In the genomic region with DNA sequence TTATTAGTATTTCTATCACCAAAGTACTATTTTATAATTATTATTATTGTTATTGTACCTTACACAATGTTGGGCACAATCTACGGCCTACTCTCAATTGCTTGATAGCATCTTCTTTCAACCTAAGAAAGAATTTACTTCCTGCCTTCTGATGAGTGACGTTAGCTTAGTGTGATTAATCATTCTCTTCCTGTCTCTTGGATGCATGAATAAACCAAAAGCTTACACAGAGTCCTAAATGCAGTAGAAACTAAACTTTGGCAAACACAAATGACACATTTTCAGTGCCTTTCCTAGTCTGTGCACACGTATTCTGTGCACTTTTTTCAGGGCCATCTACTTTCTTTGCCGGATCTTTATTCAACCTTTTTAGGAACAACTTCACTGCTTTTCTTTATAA, we compare ENCODE assay signal across 9 cellular contexts. TPM values are rescaled to one million over a fixed set of nuclear protein-coding genes. Genes with fewer than 3 reads are reported as not detected.
DNase-seq lines count a peak whose midpoint lies in the region; ATAC-seq, FAIRE-seq and TF ChIP-seq lines count a peak whose summit lies in the region.
"Had no signal": no experiment of that assay in that cellular context is flagged by ENCODE, and none has a peak within 500 bp of the region (broad histone marks: within the 10 kb centered on the region; RNA-seq: fewer than 3 reads in every experiment).

No MANE protein-coding gene starts in this region.

- H3K4me3 ChIP-seq in keratinocyte (ENCODE audit: control insufficient read depth in 2 of 3, extremely low read depth in 1 of 3, insufficient read depth in 2 of 3, low read depth in 1 of 3, low read length in 3 of 3) (no peak overlapping the region), upper lobe of left lung (no peak overlapping the region)

- peaks cover 22% of the 10 kb centered on the region for H3K4me1 ChIP-seq in keratinocyte (ENCODE audit: control insufficient read depth, extremely low read depth, insufficient read depth, low read length)
- peaks cover 23 to 36% (median 30%) of the 10 kb centered on the region in 4 donors for H3K4me1 ChIP-seq in upper lobe of left lung

- no peak for DNase-seq in activated T-cell treated with anti-CD3 and anti-CD28 coated beads, Interleukin-2, amount 50 U/mL, for 4 hours
- DNase-seq in activated T-cell treated with anti-CD3 and anti-CD28 coated beads, Interleukin-2, amount 50 U/mL, for 48 hours, result no peak
- DNase-seq in amniotic stem cell (lab: John Stamatoyannopoulos, UW), result peak; percentile 65
- DNase-seq in keratinocyte (ENCODE audit: low read depth, low spot score), result no peak
- no peak for DNase-seq in upper lobe of left lung
- DNase-seq in SIG-M5 treated with dmso at 0.1 percent for 504 hours (lab: John Stamatoyannopoulos, UW; ENCODE audit: unreplicated experiment), result no peak
- DNase-seq: stimulated activated CD4-positive, alpha-beta T cell treated with anti-CD3 and anti-CD28 coated beads, Interleukin-4, amount 100 ng/mL, for 4 hours had no signal

- dilution Hi-C loops in keratinocyte (cut with MboI; ENCODE audit: extremely low pct_ligation_motif_present, low sequenced_read_pairs), result no loop called here

- peaks cover 23% of the 10 kb centered on the region for H3K79me2 ChIP-seq in keratinocyte (ENCODE audit: control insufficient read depth, insufficient read depth, low read length)

- peak overlapping the region; percentile 65 for H3K27ac ChIP-seq in keratinocyte (ENCODE audit: control insufficient read depth, insufficient read depth, low read length)
- H3K27ac ChIP-seq in upper lobe of left lung, result peak overlapping the region; percentile 36 to 82 (median 62)

- no peaks in the 10 kb centered on the region for H3K9me3 ChIP-seq in keratinocyte (ENCODE audit: control insufficient read depth, low read depth, low read length)
- H3K9me3 ChIP-seq in upper lobe of left lung, result no peaks in the 10 kb centered on the region

- no peaks in the 10 kb centered on the region for H3K9me3 Mint-ChIP-seq in activated T-cell treated with anti-CD3 and anti-CD28 coated beads, Interleukin-2, amount 50 U/mL, for 4 hours

- H2AFZ ChIP-seq in keratinocyte (ENCODE audit: control insufficient read depth, low read length), result peak overlapping the region; percentile 26

- ATAC-seq in activated T-cell treated with anti-CD3 and anti-CD28 coated beads, Interleukin-2, amount 50 U/mL, for 4 hours, result peak; percentile 99
- ATAC-seq in upper lobe of left lung (ENCODE audit: low FRiP score in 2 of 2) (no peak), HG03175 (IDR thresholded peaks at IDR 0.05; ENCODE audit: unreplicated experiment) (no peak), GM21390 (IDR thresholded peaks at IDR 0.05; ENCODE audit: unreplicated experiment) (no peak)

- peak overlapping the region; percentile 46 for H3K4me3 Mint-ChIP-seq in activated T-cell treated with anti-CD3 and anti-CD28 coated beads, Interleukin-2, amount 50 U/mL, for 4 hours

- no peaks in the 10 kb centered on the region for H3K27me3 Mint-ChIP-seq in activated T-cell treated with anti-CD3 and anti-CD28 coated beads, Interleukin-2, amount 50 U/mL, for 4 hours (ENCODE audit: low read depth)

- 21 to 31% methylated on average over 4 of the region's 4 CpGs for WGBS in upper lobe of left lung, 2 donors

- peak; percentile 69 for FAIRE-seq in keratinocyte (lab: Jason Lieb, UNC)

- no peak for TF ChIP-seq POLR2A in upper lobe of left lung (IDR thresholded peaks at IDR 0.05)

- H3K27me3 ChIP-seq in keratinocyte (ENCODE audit: control insufficient read depth, extremely low read depth, insufficient read depth, low read length) (no peaks in the 10 kb centered on the region), upper lobe of left lung (no peaks in the 10 kb centered on the region)

- no peak overlapping the region for H3K9ac ChIP-seq in keratinocyte (ENCODE audit: control insufficient read depth, extremely low read depth, insufficient read depth, low read length)

- H3K36me3 Mint-ChIP-seq in activated T-cell treated with anti-CD3 and anti-CD28 coated beads, Interleukin-2, amount 50 U/mL, for 4 hours (ENCODE audit: insufficient read depth), result peaks cover 6% of the 10 kb centered on the region

- H3K4me2 ChIP-seq in keratinocyte (ENCODE audit: control insufficient read depth, extremely low read depth, insufficient read depth, low read depth, low read length), result peak overlapping the region; percentile 85

- peaks cover 0 to 3% of the 10 kb centered on the region in 2 experiments for H3K36me3 ChIP-seq in keratinocyte (ENCODE audit: control insufficient read depth in 2 of 2, extremely low read depth in 1 of 2, insufficient read depth in 2 of 2, low read length in 2 of 2)
- no peaks in the 10 kb centered on the region for H3K36me3 ChIP-seq in upper lobe of left lung

- H4K20me1 ChIP-seq in keratinocyte (ENCODE audit: control insufficient read depth, extremely low read depth, insufficient read depth, low read length), result no peaks in the 10 kb centered on the region

- TF ChIP-seq EP300 in upper lobe of left lung (IDR thresholded peaks at IDR 0.05), result no peak

- TF ChIP-seq CTCF in keratinocyte (optimal IDR thresholded peaks at IDR 0.05 in 1 of 3, IDR thresholded peaks at IDR 0.05 in 1 of 3, conservative IDR thresholded peaks at IDR 0.05 in 1 of 3; ENCODE audit: extremely low read depth in 1 of 3, insufficient read depth in 2 of 3, low read length in 3 of 3) (no peak), upper lobe of left lung (IDR thresholded peaks at IDR 0.05) (no peak)

- H3K4me1 Mint-ChIP-seq in activated T-cell treated with anti-CD3 and anti-CD28 coated beads, Interleukin-2, amount 50 U/mL, for 4 hours (ENCODE audit: low read depth), result peaks cover 53% of the 10 kb centered on the region

- no peaks in the 10 kb centered on the region for H3K9me1 ChIP-seq in keratinocyte (ENCODE audit: control insufficient read depth, extremely low read depth, insufficient read depth, low read length)

RNA-seq across cellular contexts. Expression of a gene that starts 19.2 kb away (rescaled TPM):
- total RNA-seq in activated T-cell treated with anti-CD3 and anti-CD28 coated beads, Interleukin-2, amount 50 U/mL, for 4 hours, result 10 to 100 TPM; 18.1 to 18.4 (median 18.4) TPM
- polyA plus RNA-seq in keratinocyte, result 10.8 to 12.9 TPM (median 12.4 TPM) in 3 replicates
- polyA plus RNA-seq in keratinocyte (2011; ENCODE audit: low read depth), result 7.4 TPM
- polyA plus RNA-seq in keratinocyte (2011; cell fraction: cytosol; rRNA removed), result 8.7 and 14.4 TPM in 2 replicates
- polyA plus RNA-seq in keratinocyte (2011; cell fraction: nucleus; rRNA removed), result 11.3 and 13.6 TPM in 2 replicates
- polyA plus RNA-seq in keratinocyte (2012; ENCODE audit: low replicate concordance), result 5.3 and 9.9 TPM in 2 replicates
- polyA minus RNA-seq in keratinocyte, result 8.3 to 32.0 TPM (median 28.9 TPM) in 3 replicates
- 13.6 TPM for polyA minus RNA-seq in keratinocyte (2011; cell fraction: cytosol; rRNA and poly(A)+ RNA removed)
- 15.8 and 28.0 TPM in 2 replicates for polyA minus RNA-seq in keratinocyte (2011; cell fraction: nucleus; rRNA and poly(A)+ RNA removed)
- total RNA-seq in upper lobe of left lung, result 10 to 100 TPM; 23.5 to 58.7 (median 47.0) TPM

RNA-seq across cellular contexts. Expression of a gene that starts 19.5 kb away (rescaled TPM):
- 10 to 100 TPM; 10.8 to 15.9 (median 11.9) TPM for total RNA-seq in activated T-cell treated with anti-CD3 and anti-CD28 coated beads, Interleukin-2, amount 50 U/mL, for 4 hours
- polyA plus RNA-seq in keratinocyte, result 6.3 to 14.6 TPM (median 11.1 TPM) in 3 replicates
- polyA plus RNA-seq in keratinocyte (2011; ENCODE audit: low read depth), result 2.4 TPM
- 6.9 and 15.2 TPM in 2 replicates for polyA plus RNA-seq in keratinocyte (2011; cell fraction: cytosol; rRNA removed)
- polyA plus RNA-seq in keratinocyte (2011; cell fraction: nucleus; rRNA removed), result 8.5 and 11.9 TPM in 2 replicates
- 7.5 and 8.7 TPM in 2 replicates for polyA plus RNA-seq in keratinocyte (2012; ENCODE audit: low replicate concordance)
- 7.9 to 19.5 TPM (median 10.7 TPM) in 3 replicates for polyA minus RNA-seq in keratinocyte
- polyA minus RNA-seq in keratinocyte (2011; cell fraction: cytosol; rRNA and poly(A)+ RNA removed), result 13.6 TPM
- polyA minus RNA-seq in keratinocyte (2011; cell fraction: nucleus; rRNA and poly(A)+ RNA removed), result 3.4 and 10.2 TPM in 2 replicates
- 10 to 100 TPM in 5 of 6 donors, 1 to 10 TPM in 1; 6.8 to 36.2 (median 21.7) TPM for total RNA-seq in upper lobe of left lung

Comparison
In these comparisons a context has a peak if more than half of its experiments do, and no peak if none do; other contexts are left out.
1. ATAC-seq: peak in activated T-cell treated with anti-CD3 and anti-CD28 coated beads, Interleukin-2, amount 50 U/mL, for 4 hours (2 of 2); none in upper lobe of left lung (0 of 2), HG03175 (single experiment) and GM21390 (single experiment).